ENCODE assay signal across 9 cellular contexts in genomic region chr7:106110238-106110560, GRCh38. TPM values are rescaled to one million over a fixed set of nuclear protein-coding genes. Genes with fewer than 3 reads are reported as not detected.
A peak's percentile ranks its signal among the peaks of the same experiment; 100 is the strongest.
DNase-seq lines count a peak whose midpoint lies in the region; ATAC-seq and TF ChIP-seq lines count a peak whose summit lies in the region.
"Had no signal": no experiment of that assay in that cellular context is flagged by ENCODE, and none has a peak within 500 bp of the region (broad histone marks: within the 10 kb centered on the region; RNA-seq: fewer than 3 reads in every experiment).

No MANE protein-coding gene starts in this region.

- in situ Hi-C loops in Panc1 (cut with HindIII; ENCODE audit: low pct_unique_long_range_greater_than_20kb, low sequenced_read_pairs): no loop called here

- peak overlapping the region; percentile 40 to 84 for H3K4me3 ChIP-seq in Panc1 (ENCODE audit: low read depth in 2 of 2, low read length in 2 of 2)
- peak overlapping the region; percentile 84 for H3K4me3 ChIP-seq in fibroblast of the aortic adventitia (ENCODE audit: low read depth, low read length)

- no peaks in the 10 kb centered on the region for H3K27me3 ChIP-seq in Panc1 (ENCODE audit: control insufficient read depth, insufficient read depth, low read length)

- no peaks in the 10 kb centered on the region for H3K9me3 Mint-ChIP-seq in activated CD4-positive, alpha-beta T cell treated with anti-CD3 and anti-CD28 coated beads for 36 hours (ENCODE audit: low read depth)
- no peaks in the 10 kb centered on the region for H3K9me3 Mint-ChIP-seq in stimulated activated effector memory CD8-positive, alpha-beta T cell treated with anti-CD3 and anti-CD28 coated beads, Interleukin-12 subunit alpha, Interleukin-12 subunit beta, amount 100 ng/mL, for 72 hours

- peaks cover 6% of the 10 kb centered on the region for H3K36me3 Mint-ChIP-seq in activated CD4-positive, alpha-beta T cell treated with anti-CD3 and anti-CD28 coated beads for 36 hours (ENCODE audit: low read depth)
- peaks cover 10% of the 10 kb centered on the region for H3K36me3 Mint-ChIP-seq in stimulated activated effector memory CD8-positive, alpha-beta T cell treated with anti-CD3 and anti-CD28 coated beads, Interleukin-12 subunit alpha, Interleukin-12 subunit beta, amount 100 ng/mL, for 72 hours

- H3K27ac Mint-ChIP-seq in activated CD4-positive, alpha-beta T cell treated with anti-CD3 and anti-CD28 coated beads for 36 hours: no peak overlapping the region
- H3K27ac Mint-ChIP-seq in stimulated activated effector memory CD8-positive, alpha-beta T cell treated with anti-CD3 and anti-CD28 coated beads, Interleukin-12 subunit alpha, Interleukin-12 subunit beta, amount 100 ng/mL, for 72 hours: no peak overlapping the region

- no peaks in the 10 kb centered on the region for H3K27me3 Mint-ChIP-seq in activated CD4-positive, alpha-beta T cell treated with anti-CD3 and anti-CD28 coated beads for 36 hours

- peaks cover 60% of the 10 kb centered on the region for H3K4me1 Mint-ChIP-seq in activated CD4-positive, alpha-beta T cell treated with anti-CD3 and anti-CD28 coated beads for 36 hours
- H3K4me1 Mint-ChIP-seq in stimulated activated effector memory CD8-positive, alpha-beta T cell treated with anti-CD3 and anti-CD28 coated beads, Interleukin-12 subunit alpha, Interleukin-12 subunit beta, amount 100 ng/mL, for 72 hours: peaks cover 39% of the 10 kb centered on the region

- no peaks in the 10 kb centered on the region for H3K9me3 ChIP-seq in Panc1 (ENCODE audit: control insufficient read depth, insufficient read depth, low read depth, low read length)

- intact Hi-C loops in activated CD4-positive, alpha-beta T cell treated with anti-CD3 and anti-CD28 coated beads for 36 hours (cut with DNase I, micrococcal nuclease): loop anchor here (5.0 to 10.0 kb wide), 5 partner anchors 175 to 1635 kb away; partner anchors contain the start of genes CBLL1 (in 1 of the 2), HBP1 (in 1 of the 2) and NAMPT (in 1 of the 2)
- intact Hi-C loops in Panc1 (cut with micrococcal nuclease; ENCODE audit: unreplicated experiment): no loop called here

- ATAC-seq in activated CD4-positive, alpha-beta T cell treated with anti-CD3 and anti-CD28 coated beads for 36 hours: no peak
- ATAC-seq in Panc1 (no peak), HG03378 (IDR thresholded peaks at IDR 0.05; ENCODE audit: unreplicated experiment) (no peak)
- ATAC-seq in stimulated activated effector memory CD8-positive, alpha-beta T cell treated with anti-CD3 and anti-CD28 coated beads, Interleukin-12 subunit alpha, Interleukin-12 subunit beta, amount 100 ng/mL, for 72 hours: no peak

- POLR2A ChIA-PET in activated CD4-positive, alpha-beta T cell treated with anti-CD3 and anti-CD28 coated beads for 36 hours (lab: Charles Lee): no interaction called here
- POLR2A ChIA-PET in Panc1 (lab: Charles Lee): no interaction called here

- H3K4me3 Mint-ChIP-seq in activated CD4-positive, alpha-beta T cell treated with anti-CD3 and anti-CD28 coated beads for 36 hours: peak overlapping the region; percentile 16
- H3K4me3 Mint-ChIP-seq in stimulated activated effector memory CD8-positive, alpha-beta T cell treated with anti-CD3 and anti-CD28 coated beads, Interleukin-12 subunit alpha, Interleukin-12 subunit beta, amount 100 ng/mL, for 72 hours: peak overlapping the region; percentile 5

- CTCF ChIA-PET in activated CD4-positive, alpha-beta T cell treated with anti-CD3 and anti-CD28 coated beads for 36 hours (lab: Charles Lee): interaction anchor here (0.7 to 1.2 kb wide), 2 partner anchors 10 to 53 kb away, joined by 3 to 5 read pairs; no protein-coding TSS in a partner anchor
- CTCF ChIA-PET in Panc1 (lab: Charles Lee): no interaction called here

- BruUV-seq in Panc1 (replicated peaks; lab: Mats Ljungman, UMichigan): no TSS peak

- H3K4me1 ChIP-seq in Panc1 (ENCODE audit: control insufficient read depth, insufficient read depth, low read length): peaks cover 21% of the 10 kb centered on the region

- no peak for DNase-seq in activated CD4-positive, alpha-beta T cell treated with anti-CD3 and anti-CD28 coated beads for 36 hours
- DNase-seq in activated CD4-positive, alpha-beta T cell treated with anti-CD3 and anti-CD28 coated beads for 1 hour: no peak
- DNase-seq in Panc1 (ENCODE audit: low read depth, low spot score) (no peak), fibroblast of the aortic adventitia (ENCODE audit: low read depth) (no peak), NCI-H146 (lab: John Stamatoyannopoulos, UW) (no peak), germinal center (ENCODE audit: low spot score) (no peak)
- no peak for DNase-seq in stimulated activated effector memory CD8-positive, alpha-beta T cell treated with anti-CD3 and anti-CD28 coated beads, Interleukin-12 subunit alpha, Interleukin-12 subunit beta, amount 100 ng/mL, for 72 hours (ENCODE audit: low spot score in 2 of 2)

- TF ChIP-seq CTCF in Panc1 (IDR thresholded peaks at IDR 0.05) (no peak), fibroblast of the aortic adventitia (IDR thresholded peaks at IDR 0.05; ENCODE audit: insufficient read depth, low read length) (no peak)

- H3K36me3 ChIP-seq in Panc1 (ENCODE audit: control insufficient read depth, insufficient read depth, low read length): no peaks in the 10 kb centered on the region

- peak overlapping the region; percentile 96; the same call in 1 of the 2 replicates for H3K27ac ChIP-seq in Panc1 (ENCODE audit: low read length)
- H3K27ac ChIP-seq: C4-2B had no signal

RNA-seq across cellular contexts. Expression of gene SYPL1, which starts 1.9 kb away (rescaled TPM):
- 10 to 100 TPM; 23.7 to 28.8 TPM for total RNA-seq in activated CD4-positive, alpha-beta T cell treated with anti-CD3 and anti-CD28 coated beads for 36 hours
- total RNA-seq in Panc1 (2021; ENCODE audit: unreplicated experiment): 98.3 TPM
- polyA plus RNA-seq in Panc1 (2012; ENCODE audit: insufficient read length): 59.7 TPM
- 69.5 and 72.2 TPM in 2 replicates for total RNA-seq in fibroblast of the aortic adventitia (ENCODE audit: low replicate concordance)
